Comparison of ENCODE assay signal across 9 cellular contexts in genomic region chr19:35828694-35829301, GRCh38. TPM values are rescaled to one million over a fixed set of nuclear protein-coding genes. Genes with fewer than 3 reads are reported as not detected.
DNase-seq lines count a peak whose midpoint lies in the region; ATAC-seq and TF ChIP-seq lines count a peak whose summit lies in the region.
"Had no signal": no experiment of that assay in that cellular context is flagged by ENCODE, and none has a peak within 500 bp of the region (broad histone marks: within the 10 kb centered on the region; RNA-seq: fewer than 3 reads in every experiment).

No MANE protein-coding gene starts in this region.

- no peak for ATAC-seq in HG02970 (IDR thresholded peaks at IDR 0.05; ENCODE audit: low FRiP score, unreplicated experiment)
- no peak for ATAC-seq in HG03097 (IDR thresholded peaks at IDR 0.05; ENCODE audit: low FRiP score, unreplicated experiment)

- H3K4me3 Mint-ChIP-seq in activated naive CD8-positive, alpha-beta T cell treated with anti-CD3 and anti-CD28 coated beads for 36 hours: no peak overlapping the region

- no peaks in the 10 kb centered on the region for H3K9me3 Mint-ChIP-seq in activated naive CD8-positive, alpha-beta T cell treated with anti-CD3 and anti-CD28 coated beads for 36 hours

- in situ Hi-C loops in G401 (cut with HindIII; ENCODE audit: low sequenced_read_pairs): no loop called here

- H3K27me3 Mint-ChIP-seq in activated naive CD8-positive, alpha-beta T cell treated with anti-CD3 and anti-CD28 coated beads for 36 hours: peaks cover 38% of the 10 kb centered on the region

- no peak overlapping the region for H3K27ac Mint-ChIP-seq in activated naive CD8-positive, alpha-beta T cell treated with anti-CD3 and anti-CD28 coated beads for 36 hours

- H3K4me1 Mint-ChIP-seq in activated naive CD8-positive, alpha-beta T cell treated with anti-CD3 and anti-CD28 coated beads for 36 hours: no peaks in the 10 kb centered on the region

- DNase-seq in G401 (ENCODE audit: low spot score) (peak; percentile 2), hippocampal formation (lab: John Stamatoyannopoulos, UW) (peak; percentile 0 to 13), NCI-H1417 (lab: John Stamatoyannopoulos, UW) (no peak)
- peak; percentile 59 for DNase-seq in activated naive CD8-positive, alpha-beta T cell treated with anti-CD3 and anti-CD28 coated beads for 36 hours
- peak; percentile 19 to 40 for DNase-seq in stimulated activated CD4-positive, alpha-beta T cell treated with anti-CD3 and anti-CD28 coated beads, Interleukin-15, amount 100 ng/mL, for 48 hours (ENCODE audit: low read depth in 2 of 2)

- H3K36me3 Mint-ChIP-seq in activated naive CD8-positive, alpha-beta T cell treated with anti-CD3 and anti-CD28 coated beads for 36 hours: no peaks in the 10 kb centered on the region

TF ChIP-seq in PFSK-1, 5 proteins besides CTCF, POLR2A, EP300 and RAD21:
- TF ChIP-seq REST (IDR thresholded peaks at IDR 0.05; ENCODE audit: insufficient read depth in 1 of 2, low read depth in 2 of 2, low read length in 2 of 2) (peak; percentile 99 to 100), TAF1 (IDR thresholded peaks at IDR 0.05; ENCODE audit: borderline replicate concordance, insufficient read depth, low read length) (no peak), FOXP2 (optimal IDR thresholded peaks at IDR 0.05; ENCODE audit: borderline replicate concordance, extremely low read depth, extremely low read length, insufficient read depth) (no peak), POLR2AphosphoS5 (IDR thresholded peaks at IDR 0.05; ENCODE audit: low read depth, low read length) (no peak), SIN3A (IDR thresholded peaks at IDR 0.05; ENCODE audit: borderline replicate concordance, insufficient read depth, low read length) (peak; percentile 92; the same call in 1 of the 2 replicates)

RNA-seq across cellular contexts. Expression of gene PRODH2, which starts 16.2 kb away (rescaled TPM):
- not detected in 2 replicates for total RNA-seq in G401 (2014; rRNA removed; shearing (Covaris generic))
- not detected for polyA plus RNA-seq in PFSK-1 (2012; ENCODE audit: insufficient read length, low read depth)
- not detected for total RNA-seq in activated naive CD8-positive, alpha-beta T cell treated with anti-CD3 and anti-CD28 coated beads for 36 hours
- total RNA-seq: subcutaneous adipose tissue had no signal

RNA-seq across cellular contexts. Expression of gene NPHS1, which starts 23.5 kb away (rescaled TPM):
- total RNA-seq in G401 (2014; rRNA removed; shearing (Covaris generic)): 0.18 TPM in 1 of 2 replicates, not detected in the other
- polyA plus RNA-seq in PFSK-1 (2012; ENCODE audit: insufficient read length, low read depth): 0.09 TPM
- total RNA-seq in activated naive CD8-positive, alpha-beta T cell treated with anti-CD3 and anti-CD28 coated beads for 36 hours: under 1 TPM; 0.36 to 0.49 TPM
- total RNA-seq: subcutaneous adipose tissue had no signal

RNA-seq across cellular contexts. Expression of gene KIRREL2, which starts 27.9 kb away (rescaled TPM):
- total RNA-seq in G401 (2014; rRNA removed; shearing (Covaris generic)): 3.0 and 5.2 TPM in 2 replicates
- polyA plus RNA-seq in PFSK-1 (2012; ENCODE audit: insufficient read length, low read depth): 6.0 TPM
- 1 to 10 TPM; 2.3 to 2.4 TPM for total RNA-seq in activated naive CD8-positive, alpha-beta T cell treated with anti-CD3 and anti-CD28 coated beads for 36 hours
- total RNA-seq: subcutaneous adipose tissue had no signal

RNA-seq across cellular contexts. Expression of gene APLP1, which starts 39.6 kb away (rescaled TPM):
- 121 and 133 TPM in 2 replicates for total RNA-seq in G401 (2014; rRNA removed; shearing (Covaris generic))
- polyA plus RNA-seq in PFSK-1 (2012; ENCODE audit: insufficient read length, low read depth): 11.4 TPM
- under 1 TPM; 0.68 to 0.88 TPM for total RNA-seq in activated naive CD8-positive, alpha-beta T cell treated with anti-CD3 and anti-CD28 coated beads for 36 hours

RNA-seq across cellular contexts. Expression of gene ARHGAP33, which starts 53.4 kb away (rescaled TPM):
- total RNA-seq in G401 (2014; rRNA removed; shearing (Covaris generic)): 1.7 and 4.6 TPM in 2 replicates
- 11.9 TPM for polyA plus RNA-seq in PFSK-1 (2012; ENCODE audit: insufficient read length, low read depth)
- 10 to 100 TPM; 15.0 to 16.3 TPM for total RNA-seq in activated naive CD8-positive, alpha-beta T cell treated with anti-CD3 and anti-CD28 coated beads for 36 hours

Comparison
In these comparisons a context has a peak if more than half of its experiments do, and no peak if none do; other contexts are left out.
1. DNase-seq: peak in G401 (single experiment), activated naive CD8-positive, alpha-beta T cell treated with anti-CD3 and anti-CD28 coated beads for 36 hours (single experiment), hippocampal formation (2 of 2) and stimulated activated CD4-positive, alpha-beta T cell treated with anti-CD3 and anti-CD28 coated beads, Interleukin-15, amount 100 ng/mL, for 48 hours (2 of 2); none in NCI-H1417 (0 of 3).